24 cellular contexts compared by ENCODE assay signal in the genomic region with DNA sequence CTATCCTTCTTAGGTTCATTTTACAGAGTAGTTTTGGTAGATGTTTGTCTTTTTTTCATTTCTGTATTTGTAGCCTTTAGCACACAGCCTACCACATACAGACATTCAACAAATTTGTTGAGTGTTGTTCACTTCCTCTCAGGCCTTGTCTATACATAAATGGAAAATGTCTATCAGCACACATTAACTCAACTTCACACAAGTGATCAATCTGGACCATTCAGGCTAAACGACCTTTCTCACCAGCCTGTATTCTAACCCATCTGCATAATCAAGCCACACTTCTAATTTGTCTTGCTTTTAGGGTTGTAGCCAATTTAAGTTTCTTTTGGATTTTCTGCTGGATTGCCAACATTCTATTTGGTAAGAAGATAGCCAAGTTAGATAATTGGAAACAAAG.
"Had no signal": no experiment of that assay in that cellular context is flagged by ENCODE, and none has a peak within 500 bp of the region (broad histone marks: within the 10 kb centered on the region; RNA-seq: fewer than 3 reads in every experiment).

No MANE protein-coding gene starts in this region.

- H3K9me3 ChIP-seq: MG63, SK-N-SH had no signal

- H3K4me3 ChIP-seq: MG63 had no signal

- H3K36me3 ChIP-seq: MG63 had no signal

- DNase-seq: IMR-90, Karpas-422, KG1, MG63, NCI-H1092, NCI-H1105 treated with DMSO at 0.1 percent for 48 hours, NCI-H1417 treated with DMSO at 0.1 percent for 48 hours, NCI-H146, NCI-H1694 treated with DMSO at 0.1 percent for 48 hours, NCI-H2029, NCI-H2081 treated with DMSO at 0.1 percent for 48 hours, NCI-H2171, NCI-H226, NCI-H446, NCI-H510A, NCI-H524 treated with DMSO at 0.1 percent for 48 hours, NCI-H69, NCI-H774, Right ventricle myocardium superior, RPMI8226, SIG-M5, SK-N-SH had no signal

- ATAC-seq: HepG2 had no signal

- H3K4me2 ChIP-seq: SK-N-SH had no signal

- H3K9ac ChIP-seq: SK-N-SH had no signal

- FAIRE-seq: HepG2, RCC 7860 had no signal
